23 cellular contexts compared by ENCODE assay signal in genomic region chr2:171763602-171764001, GRCh38.
A peak's percentile ranks its signal among the peaks of the same experiment; 100 is the strongest.
DNase-seq lines count a peak whose midpoint lies in the region; ATAC-seq and TF ChIP-seq lines count a peak whose summit lies in the region.
"Had no signal": no experiment of that assay in that cellular context is flagged by ENCODE, and none has a peak within 500 bp of the region (broad histone marks: within the 10 kb centered on the region; RNA-seq: fewer than 3 reads in every experiment).

No MANE protein-coding gene starts in this region.

- no peak overlapping the region for H3K4me3 ChIP-seq in fibroblast of mammary gland (ENCODE audit: control insufficient read depth, low read depth, low read length)
- H3K4me3 ChIP-seq: body of pancreas, SJSA1, tibial artery had no signal

- TF ChIP-seq CTCF in RWPE1 (conservative IDR thresholded peaks at IDR 0.05; ENCODE audit: low read depth) (no peak), fibroblast of mammary gland (conservative IDR thresholded peaks at IDR 0.05; ENCODE audit: control insufficient read depth, insufficient read depth, low read depth, low read length) (no peak)

- no peak overlapping the region for H3K27ac ChIP-seq in RWPE1
- H3K27ac ChIP-seq: body of pancreas, SJSA1, tibial artery had no signal

- CTCF ChIA-PET in RWPE1 (lab: Yijun Ruan, JAX): no interaction called here

- DNase-seq in HK-2 (ENCODE audit: unreplicated experiment) (peak; percentile 7), RWPE1 (ENCODE audit: low spot score) (peak; percentile 48), fibroblast of mammary gland (ENCODE audit: low read depth) (peak; percentile 43), renal cortical epithelial cell (ENCODE audit: low read depth) (peak; percentile 43), NCI-H1436 (lab: John Stamatoyannopoulos, UW) (no peak), epidermal melanocyte (ENCODE audit: insufficient read length, low spot score) (no peak)
- DNase-seq: activated CD4-positive, CD25-positive, alpha-beta regulatory T cell; activated CD8-positive, alpha-beta memory T cell treated with anti-CD3 and anti-CD28 coated beads for 24 hours; activated T-cell treated with anti-CD3 and anti-CD28 coated beads, Interleukin-2, amount 50 U/mL, for 72 hours; AML-193; body of pancreas; Caco-2; erythroblast; left ventricle myocardium superior; NCI-H526 treated with DMSO at 0.1 percent for 48 hours; occipital lobe; OCI-M1; stimulated activated CD4-positive, alpha-beta T cell treated with anti-CD3 and anti-CD28 coated beads, Interleukin-1b, Interleukin-23, amount 100 ng/mL, for 48 hours; stimulated activated naive CD4-positive, alpha-beta T cell; tibial artery had no signal

- POLR2A ChIA-PET in RWPE1 (lab: Yijun Ruan, JAX; ENCODE audit: low non-redundant PET): no interaction called here

- ATAC-seq in GM19023 (IDR thresholded peaks at IDR 0.05; ENCODE audit: unreplicated experiment): no peak
- ATAC-seq: activated naive CD4-positive, alpha-beta T cell treated with anti-CD3 and anti-CD28 coated beads, Interleukin-2, amount 50 U/mL, for 72 hours; activated T-cell treated with anti-CD3 and anti-CD28 coated beads, Interleukin-2, amount 50 U/mL, for 72 hours; body of pancreas; left ventricle myocardium superior had no signal

Comparison
In these comparisons a context has a peak if more than half of its experiments do, and no peak if none do; other contexts are left out.
1. DNase-seq: peak in HK-2 (single experiment), RWPE1 (single experiment), fibroblast of mammary gland (single experiment) and renal cortical epithelial cell (single experiment); none in NCI-H1436 (single experiment) and epidermal melanocyte (single experiment).